Comparison of ENCODE assay signal across 1 cellular context in the genomic region with DNA sequence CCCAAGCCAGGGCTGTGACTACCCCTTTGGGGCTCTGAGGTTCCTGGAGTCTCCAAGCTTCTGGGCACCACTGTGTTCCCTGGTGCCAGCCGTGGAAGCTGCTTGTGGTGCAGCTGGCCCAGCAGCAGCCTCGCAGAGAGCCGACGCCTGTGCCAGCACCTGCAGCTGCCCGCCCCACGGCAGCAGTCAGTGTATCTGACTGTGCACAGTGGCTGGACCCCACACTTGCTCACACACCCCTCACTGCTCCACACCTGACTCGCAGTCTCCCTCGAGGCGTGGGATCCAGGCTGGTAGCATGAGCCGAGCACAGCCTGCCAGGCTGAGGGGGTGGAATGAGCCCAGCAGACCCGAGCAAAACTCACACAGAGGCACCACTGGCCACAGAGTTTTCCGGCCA.
TF ChIP-seq lines count a peak whose summit lies in the region.

No MANE protein-coding gene starts in this region.

TF ChIP-seq in HepG2, 621 proteins besides CTCF, POLR2A, EP300 and RAD21 (continued from another document):
- TF ChIP-seq, protein P1, sequence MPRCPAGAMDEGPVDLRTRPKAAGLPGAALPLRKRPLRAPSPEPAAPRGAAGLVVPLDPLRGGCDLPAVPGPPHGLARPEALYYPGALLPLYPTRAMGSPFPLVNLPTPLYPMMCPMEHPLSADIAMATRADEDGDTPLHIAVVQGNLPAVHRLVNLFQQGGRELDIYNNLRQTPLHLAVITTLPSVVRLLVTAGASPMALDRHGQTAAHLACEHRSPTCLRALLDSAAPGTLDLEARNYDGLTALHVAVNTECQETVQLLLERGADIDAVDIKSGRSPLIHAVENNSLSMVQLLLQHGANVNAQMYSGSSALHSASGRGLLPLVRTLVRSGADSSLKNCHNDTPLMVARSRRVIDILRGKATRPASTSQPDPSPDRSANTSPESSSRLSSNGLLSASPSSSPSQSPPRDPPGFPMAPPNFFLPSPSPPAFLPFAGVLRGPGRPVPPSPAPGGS (CRISPR knock-in tag; IDR thresholded peaks at IDR 0.05) = no peak
